Comparison of ENCODE assay signal across 6 cellular contexts in genomic region chr16:2212362-2213324, GRCh38. TPM values are rescaled to one million over a fixed set of nuclear protein-coding genes. Genes with fewer than 3 reads are reported as not detected.
DNase-seq lines count a peak whose midpoint lies in the region; ATAC-seq, FAIRE-seq and TF ChIP-seq lines count a peak whose summit lies in the region.

No MANE protein-coding gene starts in this region.

- peak overlapping the region; percentile 5; the same call in 1 of the 2 replicates for H4K8ac ChIP-seq in H1 (ENCODE audit: extremely low read depth, insufficient read depth, low read length)

- H4K91ac ChIP-seq in H1 (replicated peaks; ENCODE audit: insufficient read length, low read length) = no peak overlapping the region

- H2AK5ac ChIP-seq in H1 (ENCODE audit: low read depth, low read length) = no peak overlapping the region

- H3K79me1 ChIP-seq in H1 (ENCODE audit: low read depth, low read length) = peaks cover 4% of the 10 kb centered on the region

- no peak overlapping the region for H3K56ac ChIP-seq in H1 (replicated peaks; ENCODE audit: insufficient read length, low read depth, low read length)

- no peak overlapping the region for H3K27ac ChIP-seq in H1 (ENCODE audit: low read depth, low read length)
- H3K27ac ChIP-seq in substantia nigra (ENCODE audit: low read depth, low read length, poor library complexity, severe bottlenecking) = peak overlapping the region; percentile 17

- no peak overlapping the region for H3K4ac ChIP-seq in H1 (replicated peaks; ENCODE audit: insufficient read length, low read depth, low read length)

- TF ChIP-seq POLR2A in H1 (IDR thresholded peaks at IDR 0.05; ENCODE audit: control extremely low read depth in 1 of 2, low read depth in 2 of 2, low read length in 2 of 2) = peak in 1 of 2 experiments; percentile 24; a peak in 1 of 3 replicates

- H4K20me1 ChIP-seq in H1 (replicated peaks in 1 of 2; ENCODE audit: control insufficient read depth in 1 of 2, insufficient read depth in 2 of 2, low read length in 2 of 2) = peaks cover 8 to 40% of the 10 kb centered on the region in 2 experiments

- H3K4me1 ChIP-seq in H1 (replicated peaks in 1 of 4; ENCODE audit: control insufficient read depth in 3 of 4, insufficient read depth in 4 of 4, low read length in 3 of 4) = peaks cover 0 to 17% (median 5%) of the 10 kb centered on the region in 4 experiments; a peak in 5 of 7 replicates

- ATAC-seq in GM21825 (IDR thresholded peaks at IDR 0.05; ENCODE audit: unreplicated experiment) = no peak

- no peak overlapping the region for H2AFZ ChIP-seq in H1 (ENCODE audit: low read length)

- H3K14ac ChIP-seq in H1 (ENCODE audit: insufficient read length) = no peak overlapping the region

- H3K27me3 Mint-ChIP-seq in activated T-cell treated with anti-CD3 and anti-CD28 coated beads, Interleukin-2, amount 50 U/mL, for 24 hours = no peaks in the 10 kb centered on the region

- H3K36me3 ChIP-seq in H1 (ENCODE audit: control insufficient read depth in 2 of 4, insufficient read depth in 4 of 4, low read length in 3 of 4) = peaks cover 7 to 33% (median 15%) of the 10 kb centered on the region in 4 experiments; a peak in 6 of 8 replicates

- no peak overlapping the region for H3K23ac ChIP-seq in H1 (ENCODE audit: insufficient read length)

- H3K4me3 ChIP-seq in H1 (ENCODE audit: extremely low read depth in 1 of 4, insufficient read depth in 2 of 4, low read depth in 3 of 4, low read length in 4 of 4) = peak overlapping the region; percentile 74 to 92 (median 78); a peak in 5 of 8 replicates

- DNase-seq in activated T-cell treated with anti-CD3 and anti-CD28 coated beads, Interleukin-2, amount 50 U/mL, for 24 hours = no peak
- DNase-seq in activated T-cell treated with anti-CD3 and anti-CD28 coated beads, Interleukin-2, amount 50 U/mL, for 48 hours = no peak
- DNase-seq in H1 (ENCODE audit: low read depth in 1 of 2, low spot score in 2 of 2) = no peak
- DNase-seq in substantia nigra (lab: John Stamatoyannopoulos, UW) = peak in 2 of 49 donors; percentile 63 to 83
- DNase-seq in iPS-NIHi7 (ENCODE audit: extremely low spot score) = no peak

- POLR2A ChIA-PET in H1 (lab: Charles Lee; ENCODE audit: partially characterized antibody) = interaction anchor here (0.6 to 15.1 kb wide), 12 partner anchors 9 to 219 kb away, joined by 3 to 156 read pairs (median 3); partner anchors contain the start of genes CASKIN1, E4F1 and TRAF7

- TF ChIP-seq EP300 in H1 (IDR thresholded peaks at IDR 0.05; ENCODE audit: borderline replicate concordance in 1 of 2, low read depth in 2 of 2, low read length in 2 of 2) = no peak

- peak overlapping the region in 1 of 4 experiments; percentile 63; a peak in 2 of 7 replicates for H3K9ac ChIP-seq in H1 (replicated peaks in 1 of 4; ENCODE audit: extremely low read depth in 1 of 4, low read depth in 3 of 4, low read length in 3 of 4)

- no peak overlapping the region for H2BK20ac ChIP-seq in H1 (ENCODE audit: low read length)

- H3K36me3 Mint-ChIP-seq in activated T-cell treated with anti-CD3 and anti-CD28 coated beads, Interleukin-2, amount 50 U/mL, for 24 hours (ENCODE audit: low read depth) = peaks cover 56% of the 10 kb centered on the region

- peak overlapping the region; percentile 88 for H3K4me3 Mint-ChIP-seq in activated T-cell treated with anti-CD3 and anti-CD28 coated beads, Interleukin-2, amount 50 U/mL, for 24 hours

- no peak overlapping the region for H4K5ac ChIP-seq in H1 (ENCODE audit: insufficient read length, low read depth, low read length)

- H2BK12ac ChIP-seq in H1 (ENCODE audit: low read depth, low read length) = no peak overlapping the region

- peaks cover 3 to 18% of the 10 kb centered on the region in 2 experiments; a peak in 3 of 4 replicates for H3K79me2 ChIP-seq in H1 (ENCODE audit: control insufficient read depth in 1 of 2, insufficient read depth in 2 of 2, low read length in 2 of 2)

- H2BK15ac ChIP-seq in H1 (ENCODE audit: low read length) = no peak overlapping the region

- H3K27ac Mint-ChIP-seq in activated T-cell treated with anti-CD3 and anti-CD28 coated beads, Interleukin-2, amount 50 U/mL, for 24 hours = peak overlapping the region; percentile 72

- H3K4me2 ChIP-seq in H1 (ENCODE audit: insufficient read depth in 1 of 2, low read depth in 2 of 2, low read length in 2 of 2) = peak overlapping the region; percentile 80 to 84; a peak in 3 of 4 replicates

- 92% methylated on average over 19 of the region's 19 CpGs; no CpG with 5 or more reads in 1 of the 2 experiments for WGBS in H1 (ENCODE audit: extremely low coverage in 1 of 2, insufficient coverage in 1 of 2, insufficient read length in 1 of 2, insufficient replicate concordance in 2 of 2, low coverage in 1 of 2, low lambda C conversion rate in 2 of 2, missing lambda C conversion rate in 1 of 2), 2 experiments

- no peak for TF ChIP-seq CTCF in H1 (IDR thresholded peaks at IDR 0.05; ENCODE audit: control extremely low read depth in 1 of 3, insufficient read depth in 1 of 3, low read depth in 1 of 3, low read length in 3 of 3)

- H3K9me3 Mint-ChIP-seq in activated T-cell treated with anti-CD3 and anti-CD28 coated beads, Interleukin-2, amount 50 U/mL, for 24 hours = no peaks in the 10 kb centered on the region

- no peak overlapping the region for H2BK120ac ChIP-seq in H1 (replicated peaks; ENCODE audit: low read depth, low read length)

- TF ChIP-seq RAD21 in H1 (IDR thresholded peaks at IDR 0.05 in 1 of 2, conservative IDR thresholded peaks at IDR 0.05 in 1 of 2; ENCODE audit: low read depth in 2 of 2, low read length in 2 of 2) = no peak

- no peak for FAIRE-seq in H1 (lab: Jason Lieb, UNC)

- no peak overlapping the region for H3K18ac ChIP-seq in H1 (ENCODE audit: extremely low read depth, low read length)

- CTCF ChIA-PET in H1 (lab: Charles Lee; ENCODE audit: partially characterized antibody) = interaction anchor here (0.9 to 1.2 kb wide), 2 partner anchors 17 to 44 kb away, joined by 3 to 6 read pairs; no protein-coding TSS in a partner anchor

- H3K4me1 Mint-ChIP-seq in activated T-cell treated with anti-CD3 and anti-CD28 coated beads, Interleukin-2, amount 50 U/mL, for 24 hours (ENCODE audit: low read depth) = peaks cover 28% of the 10 kb centered on the region

- no peaks in the 10 kb centered on the region for H3K9me3 ChIP-seq in H1 (ENCODE audit: insufficient read depth in 2 of 2, low read depth in 1 of 2, low read length in 1 of 2)

- H3K23me2 ChIP-seq in H1 (ENCODE audit: low read depth, low read length) = peaks cover 9% of the 10 kb centered on the region

- H3K27me3 ChIP-seq in H1 (replicated peaks in 1 of 4; ENCODE audit: control insufficient read depth in 3 of 4, extremely low read depth in 1 of 4, insufficient read depth in 3 of 4, low read length in 3 of 4) = no peaks in the 10 kb centered on the region

- H2BK5ac ChIP-seq in H1 (ENCODE audit: low read depth, low read length) = no peak overlapping the region

RNA-seq across cellular contexts. Expression of gene BRICD5, which starts 2.0 kb away (rescaled TPM):
- total RNA-seq in H1 (2021; fragmentation: NEBNext Ultra II Directional; extraction: Animal tissue kit (Norgen Biotek cat#: 25700)) = 6.1 and 8.5 TPM in 2 replicates
- 8.6 and 14.2 TPM in 2 replicates for polyA plus RNA-seq in H1 (2011; rRNA removed)
- 9.8 TPM for polyA plus RNA-seq in H1 (2011; cell fraction: cytosol; rRNA removed)
- polyA plus RNA-seq in H1 (2011; cell fraction: nucleus; rRNA removed) = 97.1 TPM
- polyA plus RNA-seq in H1 (2012, experiment 1 of 2) = 6.1 to 13.0 TPM (median 8.1 TPM) in 4 replicates
- polyA plus RNA-seq in H1 (2012, experiment 2 of 2) = 12.6 TPM
- 4.7 TPM for polyA plus RNA-seq in H1 (2013, experiment 1 of 2)
- polyA plus RNA-seq in H1 (2013, experiment 2 of 2) = 3.5 TPM
- polyA minus RNA-seq in H1 (2011; rRNA and poly(A)+ RNA removed) = 1.00 and 1.0 TPM in 2 replicates
- polyA minus RNA-seq in H1 (2011; cell fraction: cytosol; rRNA and poly(A)+ RNA removed) = 3.2 TPM
- polyA minus RNA-seq in H1 (2011; cell fraction: nucleus; rRNA and poly(A)+ RNA removed) = 9.2 TPM

RNA-seq across cellular contexts. Expression of gene PGP, which starts 2.0 kb away (rescaled TPM):
- 30.9 and 32.6 TPM in 2 replicates for total RNA-seq in H1 (2021; fragmentation: NEBNext Ultra II Directional; extraction: Animal tissue kit (Norgen Biotek cat#: 25700))
- polyA plus RNA-seq in H1 (2011; rRNA removed) = 55.9 and 63.9 TPM in 2 replicates
- polyA plus RNA-seq in H1 (2011; cell fraction: cytosol; rRNA removed) = 44.0 TPM
- polyA plus RNA-seq in H1 (2011; cell fraction: nucleus; rRNA removed) = 81.1 TPM
- 20.8 to 40.2 TPM (median 35.0 TPM) in 4 replicates for polyA plus RNA-seq in H1 (2012, experiment 1 of 2)
- 26.7 TPM for polyA plus RNA-seq in H1 (2012, experiment 2 of 2)
- polyA plus RNA-seq in H1 (2013, experiment 1 of 2) = 54.8 TPM
- 48.7 TPM for polyA plus RNA-seq in H1 (2013, experiment 2 of 2)
- polyA minus RNA-seq in H1 (2011; rRNA and poly(A)+ RNA removed) = 9.5 and 10.9 TPM in 2 replicates
- polyA minus RNA-seq in H1 (2011; cell fraction: cytosol; rRNA and poly(A)+ RNA removed) = 18.8 TPM
- polyA minus RNA-seq in H1 (2011; cell fraction: nucleus; rRNA and poly(A)+ RNA removed) = 28.7 TPM

RNA-seq across cellular contexts. Expression of gene MLST8, which starts 7.4 kb away (rescaled TPM):
- total RNA-seq in H1 (2021; fragmentation: NEBNext Ultra II Directional; extraction: Animal tissue kit (Norgen Biotek cat#: 25700)) = 67.6 and 69.6 TPM in 2 replicates
- 321 and 440 TPM in 2 replicates for polyA plus RNA-seq in H1 (2011; rRNA removed)
- polyA plus RNA-seq in H1 (2011; cell fraction: cytosol; rRNA removed) = 218 TPM
- polyA plus RNA-seq in H1 (2011; cell fraction: nucleus; rRNA removed) = 354 TPM
- 47.7 to 104 TPM (median 94.8 TPM) in 4 replicates for polyA plus RNA-seq in H1 (2012, experiment 1 of 2)
- polyA plus RNA-seq in H1 (2012, experiment 2 of 2) = 87.2 TPM
- 57.1 TPM for polyA plus RNA-seq in H1 (2013, experiment 1 of 2)
- polyA plus RNA-seq in H1 (2013, experiment 2 of 2) = 56.1 TPM
- polyA minus RNA-seq in H1 (2011; rRNA and poly(A)+ RNA removed) = 88.3 and 98.1 TPM in 2 replicates
- 67.9 TPM for polyA minus RNA-seq in H1 (2011; cell fraction: cytosol; rRNA and poly(A)+ RNA removed)
- 111 TPM for polyA minus RNA-seq in H1 (2011; cell fraction: nucleus; rRNA and poly(A)+ RNA removed)

RNA-seq across cellular contexts. Expression of gene E4F1, which starts 10.7 kb away (rescaled TPM):
- 21.9 and 22.2 TPM in 2 replicates for total RNA-seq in H1 (2021; fragmentation: NEBNext Ultra II Directional; extraction: Animal tissue kit (Norgen Biotek cat#: 25700))
- polyA plus RNA-seq in H1 (2011; rRNA removed) = 27.0 and 34.2 TPM in 2 replicates
- polyA plus RNA-seq in H1 (2011; cell fraction: cytosol; rRNA removed) = 31.8 TPM
- polyA plus RNA-seq in H1 (2011; cell fraction: nucleus; rRNA removed) = 122 TPM
- polyA plus RNA-seq in H1 (2012, experiment 1 of 2) = 10.7 to 22.9 TPM (median 21.9 TPM) in 4 replicates
- polyA plus RNA-seq in H1 (2012, experiment 2 of 2) = 12.4 TPM
- 15.0 TPM for polyA plus RNA-seq in H1 (2013, experiment 1 of 2)
- polyA plus RNA-seq in H1 (2013, experiment 2 of 2) = 11.6 TPM
- polyA minus RNA-seq in H1 (2011; rRNA and poly(A)+ RNA removed) = 7.6 and 10.1 TPM in 2 replicates
- polyA minus RNA-seq in H1 (2011; cell fraction: cytosol; rRNA and poly(A)+ RNA removed) = 18.4 TPM
- polyA minus RNA-seq in H1 (2011; cell fraction: nucleus; rRNA and poly(A)+ RNA removed) = 24.6 TPM

RNA-seq across cellular contexts. Expression of gene CASKIN1, which starts 16.2 kb away (rescaled TPM):
- 6.4 and 6.5 TPM in 2 replicates for total RNA-seq in H1 (2021; fragmentation: NEBNext Ultra II Directional; extraction: Animal tissue kit (Norgen Biotek cat#: 25700))
- 1.2 and 2.7 TPM in 2 replicates for polyA plus RNA-seq in H1 (2011; rRNA removed)
- polyA plus RNA-seq in H1 (2011; cell fraction: cytosol; rRNA removed) = 2.0 TPM
- polyA plus RNA-seq in H1 (2011; cell fraction: nucleus; rRNA removed) = 9.8 TPM
- polyA plus RNA-seq in H1 (2012, experiment 1 of 2) = 2.7 to 3.7 TPM (median 3.2 TPM) in 4 replicates
- polyA plus RNA-seq in H1 (2012, experiment 2 of 2) = 2.8 TPM
- 2.0 TPM for polyA plus RNA-seq in H1 (2013, experiment 1 of 2)
- polyA plus RNA-seq in H1 (2013, experiment 2 of 2) = 1.9 TPM
- 0.93 and 1.9 TPM in 2 replicates for polyA minus RNA-seq in H1 (2011; rRNA and poly(A)+ RNA removed)
- 4.5 TPM for polyA minus RNA-seq in H1 (2011; cell fraction: cytosol; rRNA and poly(A)+ RNA removed)
- polyA minus RNA-seq in H1 (2011; cell fraction: nucleus; rRNA and poly(A)+ RNA removed) = 4.4 TPM
